ENCODE assay signal across 1 cellular context in genomic region chr2:20596193-20596972, GRCh38.
TF ChIP-seq lines count a peak whose summit lies in the region.

No MANE protein-coding gene starts in this region.

TF ChIP-seq in HepG2, 621 proteins besides CTCF, POLR2A, EP300 and RAD21 (continued from another document and continues in another):
- TF ChIP-seq ZNF280B (CRISPR knock-in tag; IDR thresholded peaks at IDR 0.05; ENCODE audit: borderline replicate concordance) (no peak), LRRFIP1 (CRISPR knock-in tag; conservative IDR thresholded peaks at IDR 0.05) (no peak), SNAPC4 (CRISPR knock-in tag; IDR thresholded peaks at IDR 0.05) (no peak), AHR (CRISPR knock-in tag; IDR thresholded peaks at IDR 0.05) (no peak), GATA4 (IDR thresholded peaks at IDR 0.05; ENCODE audit: borderline replicate concordance, low read depth) (no peak), THAP9 (CRISPR knock-in tag; IDR thresholded peaks at IDR 0.05; ENCODE audit: borderline replicate concordance) (no peak), NR2F6 (IDR thresholded peaks at IDR 0.05) (no peak), NR2F6 (CRISPR knock-in tag; IDR thresholded peaks at IDR 0.05) (no peak), MTA1 (CRISPR knock-in tag; IDR thresholded peaks at IDR 0.05; ENCODE audit: borderline replicate concordance) (no peak), SUZ12 (IDR thresholded peaks at IDR 0.05; ENCODE audit: low read depth, low read length) (no peak), KDM1A (CRISPR knock-in tag; IDR thresholded peaks at IDR 0.05) (no peak), TERF1 (CRISPR knock-in tag; IDR thresholded peaks at IDR 0.05) (no peak), TCF12 (IDR thresholded peaks at IDR 0.05) (no peak), TCF12 (CRISPR knock-in tag; IDR thresholded peaks at IDR 0.05) (no peak), ZNF564 (CRISPR knock-in tag; IDR thresholded peaks at IDR 0.05) (peak; percentile 84; the same call in 1 of the 2 replicates), SOX6 (IDR thresholded peaks at IDR 0.05) (no peak), SOX6 (CRISPR knock-in tag; IDR thresholded peaks at IDR 0.05) (no peak), DMTF1 (CRISPR knock-in tag; IDR thresholded peaks at IDR 0.05) (no peak), ZFP36L2 (CRISPR knock-in tag; IDR thresholded peaks at IDR 0.05) (no peak), ZBTB26 (CRISPR knock-in tag; IDR thresholded peaks at IDR 0.05; ENCODE audit: borderline replicate concordance) (no peak), THYN1 (CRISPR knock-in tag; IDR thresholded peaks at IDR 0.05; ENCODE audit: borderline replicate concordance, low read depth) (no peak), SNAPC2 (CRISPR knock-in tag; IDR thresholded peaks at IDR 0.05) (no peak), NR1H2 (CRISPR knock-in tag; IDR thresholded peaks at IDR 0.05; ENCODE audit: borderline replicate concordance, low read depth) (no peak), ZNF451 (CRISPR knock-in tag; IDR thresholded peaks at IDR 0.05) (no peak), MLLT10 (CRISPR knock-in tag; IDR thresholded peaks at IDR 0.05) (no peak), ATF6 (CRISPR knock-in tag; conservative IDR thresholded peaks at IDR 0.05) (no peak; the same call in 1 of the 2 replicates), SMARCC2 (IDR thresholded peaks at IDR 0.05) (no peak), FIP1L1 (IDR thresholded peaks at IDR 0.05; ENCODE audit: borderline replicate concordance, insufficient read depth, low read depth, low read length) (no peak), SMARCE1 (IDR thresholded peaks at IDR 0.05; ENCODE audit: borderline replicate concordance) (no peak), ZNF414 (CRISPR knock-in tag; IDR thresholded peaks at IDR 0.05) (no peak), CBFB (CRISPR knock-in tag; IDR thresholded peaks at IDR 0.05) (no peak), ZSCAN29 (CRISPR knock-in tag; conservative IDR thresholded peaks at IDR 0.05) (no peak), ZNF670 (CRISPR knock-in tag; IDR thresholded peaks at IDR 0.05; ENCODE audit: borderline replicate concordance) (no peak), PRDM15 (CRISPR knock-in tag; IDR thresholded peaks at IDR 0.05) (no peak), NCOR1 (IDR thresholded peaks at IDR 0.05; ENCODE audit: borderline replicate concordance, low read length) (no peak; the same call in 1 of the 2 replicates)
